1 cellular context compared by ENCODE assay signal in the genomic region with DNA sequence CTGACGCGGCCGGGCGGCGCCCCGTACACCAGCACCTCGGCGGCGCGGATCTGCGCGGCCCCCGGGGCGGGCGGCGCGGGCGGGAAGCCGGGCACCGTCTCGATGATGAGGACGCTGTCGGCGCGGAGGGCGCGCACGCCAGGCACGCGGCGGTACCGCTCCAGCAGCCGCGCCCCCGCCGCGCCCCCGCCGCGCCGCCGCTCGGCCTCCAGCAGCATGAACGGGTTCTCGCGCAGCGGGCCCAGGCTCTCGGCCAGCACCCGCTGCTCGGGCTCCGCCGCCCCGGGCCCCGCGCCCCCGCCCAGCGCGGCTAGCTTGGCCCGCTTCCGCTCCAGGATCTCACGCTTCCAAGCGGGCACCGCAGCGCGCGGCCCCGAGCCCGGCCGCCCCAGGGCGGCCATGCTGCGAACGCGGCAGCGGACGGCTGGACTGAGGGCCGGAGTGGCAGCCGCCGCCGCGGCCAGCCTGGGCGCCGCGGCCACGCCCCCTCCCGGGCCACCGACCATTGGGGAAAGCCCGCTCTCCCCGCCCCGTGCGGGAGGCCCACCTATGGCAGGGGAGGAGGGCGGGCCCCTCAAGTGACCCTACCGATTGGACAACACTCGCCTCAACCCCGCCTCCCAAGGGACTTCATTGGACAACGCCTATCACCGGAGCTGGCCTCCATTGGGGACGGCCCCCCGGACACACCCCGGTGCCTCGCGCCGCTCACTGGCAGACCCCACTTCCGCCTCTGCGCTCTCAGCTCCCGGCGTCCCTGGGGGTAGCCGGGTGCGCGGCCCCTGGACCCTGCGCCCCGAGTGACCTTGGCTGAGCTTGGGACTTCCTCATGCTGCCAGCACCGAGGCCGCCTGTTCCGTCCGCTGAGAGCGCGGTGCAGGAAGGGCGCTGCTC.
TF ChIP-seq lines count a peak whose summit lies in the region.

A gene with protein sequence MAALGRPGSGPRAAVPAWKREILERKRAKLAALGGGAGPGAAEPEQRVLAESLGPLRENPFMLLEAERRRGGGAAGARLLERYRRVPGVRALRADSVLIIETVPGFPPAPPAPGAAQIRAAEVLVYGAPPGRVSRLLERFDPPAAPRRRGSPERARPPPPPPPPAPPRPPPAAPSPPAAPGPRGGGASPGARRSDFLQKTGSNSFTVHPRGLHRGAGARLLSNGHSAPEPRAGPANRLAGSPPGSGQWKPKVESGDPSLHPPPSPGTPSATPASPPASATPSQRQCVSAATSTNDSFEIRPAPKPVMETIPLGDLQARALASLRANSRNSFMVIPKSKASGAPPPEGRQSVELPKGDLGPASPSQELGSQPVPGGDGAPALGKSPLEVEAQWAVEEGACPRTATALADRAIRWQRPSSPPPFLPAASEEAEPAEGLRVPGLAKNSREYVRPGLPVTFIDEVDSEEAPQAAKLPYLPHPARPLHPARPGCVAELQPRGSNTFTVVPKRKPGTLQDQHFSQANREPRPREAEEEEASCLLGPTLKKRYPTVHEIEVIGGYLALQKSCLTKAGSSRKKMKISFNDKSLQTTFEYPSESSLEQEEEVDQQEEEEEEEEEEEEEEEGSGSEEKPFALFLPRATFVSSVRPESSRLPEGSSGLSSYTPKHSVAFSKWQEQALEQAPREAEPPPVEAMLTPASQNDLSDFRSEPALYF (minus strand): TSS at position 431 of the 894 bp plus-strand sequence. CDS start 30 bp downstream, at position 401.

TF ChIP-seq in HepG2, 621 proteins besides CTCF, POLR2A, EP300 and RAD21 (continued from another document and continues in another):
- TF ChIP-seq, protein P1, sequence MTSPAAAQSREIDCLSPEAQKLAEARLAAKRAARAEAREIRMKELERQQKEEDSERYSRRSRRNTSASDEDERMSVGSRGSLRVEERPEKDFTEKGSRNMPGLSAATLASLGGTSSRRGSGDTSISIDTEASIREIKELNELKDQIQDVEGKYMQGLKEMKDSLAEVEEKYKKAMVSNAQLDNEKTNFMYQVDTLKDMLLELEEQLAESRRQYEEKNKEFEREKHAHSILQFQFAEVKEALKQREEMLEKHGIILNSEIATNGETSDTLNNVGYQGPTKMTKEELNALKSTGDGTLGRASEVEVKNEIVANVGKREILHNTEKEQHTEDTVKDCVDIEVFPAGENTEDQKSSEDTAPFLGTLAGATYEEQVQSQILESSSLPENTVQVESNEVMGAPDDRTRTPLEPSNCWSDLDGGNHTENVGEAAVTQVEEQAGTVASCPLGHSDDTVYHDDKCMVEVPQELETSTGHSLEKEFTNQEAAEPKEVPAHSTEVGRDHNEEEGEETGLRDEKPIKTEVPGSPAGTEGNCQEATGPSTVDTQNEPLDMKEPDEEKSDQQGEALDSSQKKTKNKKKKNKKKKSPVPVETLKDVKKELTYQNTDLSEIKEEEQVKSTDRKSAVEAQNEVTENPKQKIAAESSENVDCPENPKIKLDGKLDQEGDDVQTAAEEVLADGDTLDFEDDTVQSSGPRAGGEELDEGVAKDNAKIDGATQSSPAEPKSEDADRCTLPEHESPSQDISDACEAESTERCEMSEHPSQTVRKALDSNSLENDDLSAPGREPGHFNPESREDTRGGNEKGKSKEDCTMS (CRISPR knock-in tag; conservative IDR thresholded peaks at IDR 0.05), result no peak
- peak; percentile 86; the same call in 1 of the 2 replicates for TF ChIP-seq ZBTB38 (CRISPR knock-in tag; IDR thresholded peaks at IDR 0.05)
- TF ChIP-seq, protein P2, sequence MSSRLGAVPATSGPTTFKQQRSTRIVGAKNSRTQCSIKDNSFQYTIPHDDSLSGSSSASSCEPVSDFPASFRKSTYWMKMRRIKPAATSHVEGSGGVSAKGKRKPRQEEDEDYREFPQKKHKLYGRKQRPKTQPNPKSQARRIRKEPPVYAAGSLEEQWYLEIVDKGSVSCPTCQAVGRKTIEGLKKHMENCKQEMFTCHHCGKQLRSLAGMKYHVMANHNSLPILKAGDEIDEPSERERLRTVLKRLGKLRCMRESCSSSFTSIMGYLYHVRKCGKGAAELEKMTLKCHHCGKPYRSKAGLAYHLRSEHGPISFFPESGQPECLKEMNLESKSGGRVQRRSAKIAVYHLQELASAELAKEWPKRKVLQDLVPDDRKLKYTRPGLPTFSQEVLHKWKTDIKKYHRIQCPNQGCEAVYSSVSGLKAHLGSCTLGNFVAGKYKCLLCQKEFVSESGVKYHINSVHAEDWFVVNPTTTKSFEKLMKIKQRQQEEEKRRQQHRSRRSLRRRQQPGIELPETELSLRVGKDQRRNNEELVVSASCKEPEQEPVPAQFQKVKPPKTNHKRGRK (CRISPR knock-in tag; IDR thresholded peaks at IDR 0.05), result no peak
- TF ChIP-seq ZNF792 (CRISPR knock-in tag; IDR thresholded peaks at IDR 0.05), result peak; percentile 93
- peak; percentile 78; the same call in 1 of the 2 replicates for TF ChIP-seq ZFP41 (CRISPR knock-in tag; IDR thresholded peaks at IDR 0.05; ENCODE audit: borderline replicate concordance)
- no peak for TF ChIP-seq ZNF10 (CRISPR knock-in tag; IDR thresholded peaks at IDR 0.05; ENCODE audit: borderline replicate concordance, low read depth)
- TF ChIP-seq, protein P3, sequence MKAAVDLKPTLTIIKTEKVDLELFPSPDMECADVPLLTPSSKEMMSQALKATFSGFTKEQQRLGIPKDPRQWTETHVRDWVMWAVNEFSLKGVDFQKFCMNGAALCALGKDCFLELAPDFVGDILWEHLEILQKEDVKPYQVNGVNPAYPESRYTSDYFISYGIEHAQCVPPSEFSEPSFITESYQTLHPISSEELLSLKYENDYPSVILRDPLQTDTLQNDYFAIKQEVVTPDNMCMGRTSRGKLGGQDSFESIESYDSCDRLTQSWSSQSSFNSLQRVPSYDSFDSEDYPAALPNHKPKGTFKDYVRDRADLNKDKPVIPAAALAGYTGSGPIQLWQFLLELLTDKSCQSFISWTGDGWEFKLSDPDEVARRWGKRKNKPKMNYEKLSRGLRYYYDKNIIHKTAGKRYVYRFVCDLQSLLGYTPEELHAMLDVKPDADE (CRISPR knock-in tag; IDR thresholded peaks at IDR 0.05), result no peak
- TF ChIP-seq YEATS2 (CRISPR knock-in tag; IDR thresholded peaks at IDR 0.05; ENCODE audit: borderline replicate concordance), result peak; percentile 79; the same call in 1 of the 2 replicates
- TF ChIP-seq, protein P4, sequence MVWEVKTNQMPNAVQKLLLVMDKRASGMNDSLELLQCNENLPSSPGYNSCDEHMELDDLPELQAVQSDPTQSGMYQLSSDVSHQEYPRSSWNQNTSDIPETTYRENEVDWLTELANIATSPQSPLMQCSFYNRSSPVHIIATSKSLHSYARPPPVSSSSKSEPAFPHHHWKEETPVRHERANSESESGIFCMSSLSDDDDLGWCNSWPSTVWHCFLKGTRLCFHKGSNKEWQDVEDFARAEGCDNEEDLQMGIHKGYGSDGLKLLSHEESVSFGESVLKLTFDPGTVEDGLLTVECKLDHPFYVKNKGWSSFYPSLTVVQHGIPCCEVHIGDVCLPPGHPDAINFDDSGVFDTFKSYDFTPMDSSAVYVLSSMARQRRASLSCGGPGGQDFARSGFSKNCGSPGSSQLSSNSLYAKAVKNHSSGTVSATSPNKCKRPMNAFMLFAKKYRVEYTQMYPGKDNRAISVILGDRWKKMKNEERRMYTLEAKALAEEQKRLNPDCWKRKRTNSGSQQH (CRISPR knock-in tag; IDR thresholded peaks at IDR 0.05; ENCODE audit: low read depth), result peak; percentile 68; the same call in 1 of the 2 replicates
- TF ChIP-seq, protein P5, sequence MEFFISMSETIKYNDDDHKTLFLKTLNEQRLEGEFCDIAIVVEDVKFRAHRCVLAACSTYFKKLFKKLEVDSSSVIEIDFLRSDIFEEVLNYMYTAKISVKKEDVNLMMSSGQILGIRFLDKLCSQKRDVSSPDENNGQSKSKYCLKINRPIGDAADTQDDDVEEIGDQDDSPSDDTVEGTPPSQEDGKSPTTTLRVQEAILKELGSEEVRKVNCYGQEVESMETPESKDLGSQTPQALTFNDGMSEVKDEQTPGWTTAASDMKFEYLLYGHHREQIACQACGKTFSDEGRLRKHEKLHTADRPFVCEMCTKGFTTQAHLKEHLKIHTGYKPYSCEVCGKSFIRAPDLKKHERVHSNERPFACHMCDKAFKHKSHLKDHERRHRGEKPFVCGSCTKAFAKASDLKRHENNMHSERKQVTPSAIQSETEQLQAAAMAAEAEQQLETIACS (CRISPR knock-in tag; IDR thresholded peaks at IDR 0.05), result peak; percentile 13; the same call in 1 of the 2 replicates
- no peak for TF ChIP-seq GPN1 (CRISPR knock-in tag; IDR thresholded peaks at IDR 0.05; ENCODE audit: borderline replicate concordance)
- TF ChIP-seq, protein P6, sequence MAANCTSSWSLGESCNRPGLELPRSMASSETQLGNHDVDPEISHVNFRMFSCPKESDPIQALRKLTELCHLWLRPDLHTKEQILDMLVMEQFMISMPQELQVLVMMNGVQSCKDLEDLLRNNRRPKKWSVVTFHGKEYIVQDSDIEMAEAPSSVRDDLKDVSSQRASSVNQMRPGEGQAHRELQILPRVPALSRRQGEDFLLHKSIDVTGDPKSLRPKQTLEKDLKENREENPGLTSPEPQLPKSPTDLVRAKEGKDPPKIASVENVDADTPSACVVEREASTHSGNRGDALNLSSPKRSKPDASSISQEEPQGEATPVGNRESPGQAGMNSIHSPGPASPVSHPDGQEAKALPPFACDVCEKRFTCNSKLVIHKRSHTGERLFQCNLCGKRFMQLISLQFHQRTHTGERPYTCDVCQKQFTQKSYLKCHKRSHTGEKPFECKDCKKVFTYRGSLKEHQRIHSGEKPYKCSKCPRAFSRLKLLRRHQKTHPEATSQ (CRISPR knock-in tag; IDR thresholded peaks at IDR 0.05; ENCODE audit: borderline replicate concordance), result no peak
- TF ChIP-seq ZFP36L1 (CRISPR knock-in tag; IDR thresholded peaks at IDR 0.05), result peak; percentile 85; the same call in 1 of the 2 replicates
- TF ChIP-seq FOXA1 (IDR thresholded peaks at IDR 0.05), result no peak
- peak; percentile 33; the same call in 1 of the 2 replicates for TF ChIP-seq FOXA1 (CRISPR knock-in tag; IDR thresholded peaks at IDR 0.05)
- TF ChIP-seq ZNF790 (CRISPR knock-in tag; IDR thresholded peaks at IDR 0.05; ENCODE audit: borderline replicate concordance), result peak; percentile 87; the same call in 1 of the 2 replicates
- TF ChIP-seq ATRX (CRISPR knock-in tag; IDR thresholded peaks at IDR 0.05; ENCODE audit: borderline replicate concordance), result no peak
- TF ChIP-seq, protein P7, sequence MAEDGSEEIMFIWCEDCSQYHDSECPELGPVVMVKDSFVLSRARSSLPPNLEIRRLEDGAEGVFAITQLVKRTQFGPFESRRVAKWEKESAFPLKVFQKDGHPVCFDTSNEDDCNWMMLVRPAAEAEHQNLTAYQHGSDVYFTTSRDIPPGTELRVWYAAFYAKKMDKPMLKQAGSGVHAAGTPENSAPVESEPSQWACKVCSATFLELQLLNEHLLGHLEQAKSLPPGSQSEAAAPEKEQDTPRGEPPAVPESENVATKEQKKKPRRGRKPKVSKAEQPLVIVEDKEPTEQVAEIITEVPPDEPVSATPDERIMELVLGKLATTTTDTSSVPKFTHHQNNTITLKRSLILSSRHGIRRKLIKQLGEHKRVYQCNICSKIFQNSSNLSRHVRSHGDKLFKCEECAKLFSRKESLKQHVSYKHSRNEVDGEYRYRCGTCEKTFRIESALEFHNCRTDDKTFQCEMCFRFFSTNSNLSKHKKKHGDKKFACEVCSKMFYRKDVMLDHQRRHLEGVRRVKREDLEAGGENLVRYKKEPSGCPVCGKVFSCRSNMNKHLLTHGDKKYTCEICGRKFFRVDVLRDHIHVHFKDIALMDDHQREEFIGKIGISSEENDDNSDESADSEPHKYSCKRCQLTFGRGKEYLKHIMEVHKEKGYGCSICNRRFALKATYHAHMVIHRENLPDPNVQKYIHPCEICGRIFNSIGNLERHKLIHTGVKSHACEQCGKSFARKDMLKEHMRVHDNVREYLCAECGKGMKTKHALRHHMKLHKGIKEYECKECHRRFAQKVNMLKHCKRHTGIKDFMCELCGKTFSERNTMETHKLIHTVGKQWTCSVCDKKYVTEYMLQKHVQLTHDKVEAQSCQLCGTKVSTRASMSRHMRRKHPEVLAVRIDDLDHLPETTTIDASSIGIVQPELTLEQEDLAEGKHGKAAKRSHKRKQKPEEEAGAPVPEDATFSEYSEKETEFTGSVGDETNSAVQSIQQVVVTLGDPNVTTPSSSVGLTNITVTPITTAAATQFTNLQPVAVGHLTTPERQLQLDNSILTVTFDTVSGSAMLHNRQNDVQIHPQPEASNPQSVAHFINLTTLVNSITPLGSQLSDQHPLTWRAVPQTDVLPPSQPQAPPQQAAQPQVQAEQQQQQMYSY (CRISPR knock-in tag; IDR thresholded peaks at IDR 0.05), result peak; percentile 17; the same call in 1 of the 2 replicates
- peak; percentile 67; the same call in 1 of the 2 replicates for TF ChIP-seq ZNF589 (CRISPR knock-in tag; conservative IDR thresholded peaks at IDR 0.05)
- no peak for TF ChIP-seq ZIK1 (CRISPR knock-in tag; IDR thresholded peaks at IDR 0.05; ENCODE audit: borderline replicate concordance, low read depth)
- TF ChIP-seq, protein P8, sequence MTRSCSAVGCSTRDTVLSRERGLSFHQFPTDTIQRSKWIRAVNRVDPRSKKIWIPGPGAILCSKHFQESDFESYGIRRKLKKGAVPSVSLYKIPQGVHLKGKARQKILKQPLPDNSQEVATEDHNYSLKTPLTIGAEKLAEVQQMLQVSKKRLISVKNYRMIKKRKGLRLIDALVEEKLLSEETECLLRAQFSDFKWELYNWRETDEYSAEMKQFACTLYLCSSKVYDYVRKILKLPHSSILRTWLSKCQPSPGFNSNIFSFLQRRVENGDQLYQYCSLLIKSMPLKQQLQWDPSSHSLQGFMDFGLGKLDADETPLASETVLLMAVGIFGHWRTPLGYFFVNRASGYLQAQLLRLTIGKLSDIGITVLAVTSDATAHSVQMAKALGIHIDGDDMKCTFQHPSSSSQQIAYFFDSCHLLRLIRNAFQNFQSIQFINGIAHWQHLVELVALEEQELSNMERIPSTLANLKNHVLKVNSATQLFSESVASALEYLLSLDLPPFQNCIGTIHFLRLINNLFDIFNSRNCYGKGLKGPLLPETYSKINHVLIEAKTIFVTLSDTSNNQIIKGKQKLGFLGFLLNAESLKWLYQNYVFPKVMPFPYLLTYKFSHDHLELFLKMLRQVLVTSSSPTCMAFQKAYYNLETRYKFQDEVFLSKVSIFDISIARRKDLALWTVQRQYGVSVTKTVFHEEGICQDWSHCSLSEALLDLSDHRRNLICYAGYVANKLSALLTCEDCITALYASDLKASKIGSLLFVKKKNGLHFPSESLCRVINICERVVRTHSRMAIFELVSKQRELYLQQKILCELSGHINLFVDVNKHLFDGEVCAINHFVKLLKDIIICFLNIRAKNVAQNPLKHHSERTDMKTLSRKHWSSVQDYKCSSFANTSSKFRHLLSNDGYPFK (CRISPR knock-in tag; IDR thresholded peaks at IDR 0.05; ENCODE audit: borderline replicate concordance), result peak; percentile 93
- no peak for TF ChIP-seq CHD4 (IDR thresholded peaks at IDR 0.05; ENCODE audit: borderline replicate concordance, low read length)
- no peak for TF ChIP-seq CC2D1A (CRISPR knock-in tag; IDR thresholded peaks at IDR 0.05)
- TF ChIP-seq, protein P9, sequence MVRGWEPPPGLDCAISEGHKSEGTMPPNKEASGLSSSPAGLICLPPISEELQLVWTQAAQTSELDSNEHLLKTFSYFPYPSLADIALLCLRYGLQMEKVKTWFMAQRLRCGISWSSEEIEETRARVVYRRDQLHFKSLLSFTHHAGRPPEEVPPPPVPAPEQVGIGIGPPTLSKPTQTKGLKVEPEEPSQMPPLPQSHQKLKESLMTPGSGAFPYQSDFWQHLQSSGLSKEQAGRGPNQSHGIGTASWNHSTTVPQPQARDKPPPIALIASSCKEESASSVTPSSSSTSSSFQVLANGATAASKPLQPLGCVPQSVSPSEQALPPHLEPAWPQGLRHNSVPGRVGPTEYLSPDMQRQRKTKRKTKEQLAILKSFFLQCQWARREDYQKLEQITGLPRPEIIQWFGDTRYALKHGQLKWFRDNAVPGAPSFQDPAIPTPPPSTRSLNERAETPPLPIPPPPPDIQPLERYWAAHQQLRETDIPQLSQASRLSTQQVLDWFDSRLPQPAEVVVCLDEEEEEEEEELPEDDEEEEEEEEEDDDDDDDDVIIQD (CRISPR knock-in tag; IDR thresholded peaks at IDR 0.05; ENCODE audit: low read depth), result peak; percentile 27; the same call in 1 of the 2 replicates
- TF ChIP-seq NAIF1 (CRISPR knock-in tag; IDR thresholded peaks at IDR 0.05; ENCODE audit: borderline replicate concordance), result no peak
